21 cellular contexts compared by ENCODE assay signal in genomic region chr20:29296256-29297230, GRCh38.
"Had no signal": no experiment of that assay in that cellular context is flagged by ENCODE, and none has a peak within 500 bp of the region (broad histone marks: within the 10 kb centered on the region; RNA-seq: fewer than 3 reads in every experiment).

No MANE protein-coding gene starts in this region.

- H3K36me3 ChIP-seq: colonic mucosa, gastrocnemius medialis, prostate gland, right lobe of liver, spleen, stomach, thoracic aorta, transverse colon had no signal

- H3K27ac ChIP-seq: colonic mucosa, gastrocnemius medialis, parathyroid adenoma, prostate gland, right lobe of liver, spleen, stomach, thoracic aorta, transverse colon had no signal

- ATAC-seq: gastrocnemius medialis had no signal

- H3K4me3 ChIP-seq: colonic mucosa, gastrocnemius medialis, prostate gland, right lobe of liver, spleen, stomach, thoracic aorta, transverse colon had no signal

- H3K4me3 Mint-ChIP-seq: endodermal cell; immature natural killer cell; naive B cell; nephron; stimulated activated memory B cell treated with anti-CD40 and anti-IgM and Interleukin-4, amounts not matched to agents 10 μg/mL and 1 μg/mL and 100 μg/mL, for 72 hours had no signal

- H3K4me1 Mint-ChIP-seq: endodermal cell; immature natural killer cell; nephron; stimulated activated memory B cell treated with anti-CD40 and anti-IgM and Interleukin-4, amounts not matched to agents 10 μg/mL and 1 μg/mL and 100 μg/mL, for 72 hours had no signal

- H3K36me3 Mint-ChIP-seq: stimulated activated memory B cell treated with anti-CD40 and anti-IgM and Interleukin-4, amounts not matched to agents 10 μg/mL and 1 μg/mL and 100 μg/mL, for 72 hours had no signal

- DNase-seq: colonic mucosa; effector CD4-positive, alpha-beta T cell; endodermal cell; gastrocnemius medialis; immature natural killer cell; mesendoderm; naive B cell; occipital lobe; right lobe of liver; spleen; stimulated activated CD4-positive, alpha-beta T cell treated with anti-CD3 and anti-CD28 coated beads, Interleukin-15, amount 100 ng/mL, for 24 hours; stimulated activated CD4-positive, alpha-beta T cell treated with anti-CD3 and anti-CD28 coated beads, Interleukin-1b, Interleukin-23, amount 100 ng/mL, for 48 hours; stimulated activated CD4-positive, alpha-beta T cell treated with anti-CD3 and anti-CD28 coated beads, Interleukin-4, amount 100 ng/mL, for 24 hours; stomach; substantia nigra; transverse colon had no signal

- H3K27me3 Mint-ChIP-seq: naive B cell; stimulated activated memory B cell treated with anti-CD40 and anti-IgM and Interleukin-4, amounts not matched to agents 10 μg/mL and 1 μg/mL and 100 μg/mL, for 72 hours had no signal

- H3K9me3 Mint-ChIP-seq: stimulated activated memory B cell treated with anti-CD40 and anti-IgM and Interleukin-4, amounts not matched to agents 10 μg/mL and 1 μg/mL and 100 μg/mL, for 72 hours had no signal

- H3K9me3 ChIP-seq: colonic mucosa, gastrocnemius medialis, prostate gland, right lobe of liver, thoracic aorta had no signal

- H3K27me3 ChIP-seq: colonic mucosa, gastrocnemius medialis, right lobe of liver, spleen, stomach, transverse colon had no signal

- H3K27ac Mint-ChIP-seq: endodermal cell; immature natural killer cell; naive B cell; nephron; stimulated activated memory B cell treated with anti-CD40 and anti-IgM and Interleukin-4, amounts not matched to agents 10 μg/mL and 1 μg/mL and 100 μg/mL, for 72 hours had no signal

- H3K4me1 ChIP-seq: colonic mucosa, gastrocnemius medialis, parathyroid adenoma, prostate gland, right lobe of liver, spleen, stomach, transverse colon had no signal

- H3K9ac ChIP-seq: parathyroid adenoma had no signal
